ENCODE assay signal across 2 cellular contexts in genomic region chr5:132824426-132824825, GRCh38.
TF ChIP-seq lines count a peak whose summit lies in the region.

No MANE protein-coding gene starts in this region.

TF ChIP-seq in HEK293, 187 proteins besides CTCF, POLR2A, EP300 and RAD21:
- TF ChIP-seq ZNF549 (tag by site-specific recombination; IDR thresholded peaks at IDR 0.05) (no peak), ZIC2 (tag by site-specific recombination; IDR thresholded peaks at IDR 0.05) (peak; percentile 29; the same call in 1 of the 2 replicates)
TF ChIP-seq in HEK293: peak in this region for 1.

TF ChIP-seq in H1, 55 proteins besides CTCF, POLR2A, EP300 and RAD21:
- TF ChIP-seq KDM5A (IDR thresholded peaks at IDR 0.05; ENCODE audit: low read length) (no peak), MAX (IDR thresholded peaks at IDR 0.05) (no peak), E2F6 (IDR thresholded peaks at IDR 0.05) (no peak), POLR2AphosphoS5 (IDR thresholded peaks at IDR 0.05; ENCODE audit: low read depth, low read length) (no peak), SP4 (IDR thresholded peaks at IDR 0.05; ENCODE audit: low read length) (no peak), KDM1A (IDR thresholded peaks at IDR 0.05; ENCODE audit: borderline replicate concordance, low read length) (no peak), NANOG (IDR thresholded peaks at IDR 0.05; ENCODE audit: insufficient read depth, low read depth, low read length, poor library complexity, severe bottlenecking) (no peak), RXRA (IDR thresholded peaks at IDR 0.05; ENCODE audit: insufficient read depth, low read depth, low read length) (no peak), EGR1 (IDR thresholded peaks at IDR 0.05; ENCODE audit: borderline replicate concordance, low read depth, low read length) (no peak), CHD2 (IDR thresholded peaks at IDR 0.05; ENCODE audit: low read length) (no peak), CHD7 (IDR thresholded peaks at IDR 0.05; ENCODE audit: insufficient replicate concordance, low read length) (no peak), PHF8 (conservative IDR thresholded peaks at IDR 0.05; ENCODE audit: low read depth, low read length) (no peak)
